Comparison of ENCODE assay signal across 19 cellular contexts in genomic region chr17:3818786-3819185, GRCh38. TPM values are rescaled to one million over a fixed set of nuclear protein-coding genes. Genes with fewer than 3 reads are reported as not detected.
DNase-seq lines count a peak whose midpoint lies in the region; ATAC-seq, FAIRE-seq and TF ChIP-seq lines count a peak whose summit lies in the region.
"Had no signal": no experiment of that assay in that cellular context is flagged by ENCODE, and none has a peak within 500 bp of the region (broad histone marks: within the 10 kb centered on the region; RNA-seq: fewer than 3 reads in every experiment).

No MANE protein-coding gene starts in this region.

- no peaks in the 10 kb centered on the region for H4K20me1 ChIP-seq in mammary epithelial cell (ENCODE audit: insufficient read depth, low read length)

- peaks cover 19% of the 10 kb centered on the region for H3K36me3 Mint-ChIP-seq in type B pancreatic cell

- no peak overlapping the region for H3K4me3 ChIP-seq in heart right ventricle
- H3K4me3 ChIP-seq in mammary epithelial cell (replicated peaks in 1 of 3; ENCODE audit: insufficient read depth in 1 of 3, low read depth in 2 of 3, low read length in 3 of 3) = no peak overlapping the region
- H3K4me3 ChIP-seq: prostate gland, thoracic aorta had no signal

- DNase-seq in heart right ventricle (no peak), Right ventricle myocardium superior (no peak), astrocyte of the hippocampus (ENCODE audit: low read depth, low spot score) (peak; percentile 65), type B pancreatic cell (ENCODE audit: extremely low spot score, unreplicated experiment) (no peak), mammary epithelial cell (no peak), LoVo (ENCODE audit: low spot score) (no peak), SIG-M5 treated with dmso at 0.1 percent for 504 hours (lab: John Stamatoyannopoulos, UW; ENCODE audit: unreplicated experiment) (no peak)
- DNase-seq: central memory CD4-positive, alpha-beta T cell; NCI-H2029 treated with DMSO at 0.1 percent for 48 hours; NCI-H748 treated with DMSO at 0.1 percent for 48 hours; T-helper 1 cell had no signal

- peak overlapping the region; percentile 64 for H3K27ac Mint-ChIP-seq in type B pancreatic cell
- H3K27ac Mint-ChIP-seq: activated naive CD8-positive, alpha-beta T cell had no signal

- H3K4me1 Mint-ChIP-seq in type B pancreatic cell (ENCODE audit: unreplicated experiment) = no peaks in the 10 kb centered on the region

- no peak overlapping the region for H3K4me2 ChIP-seq in mammary epithelial cell (ENCODE audit: insufficient read depth, low read depth, low read length)

- no peaks in the 10 kb centered on the region for H3K79me2 ChIP-seq in mammary epithelial cell (ENCODE audit: insufficient read depth, low read length)

- TF ChIP-seq CTCF in heart right ventricle (IDR thresholded peaks at IDR 0.05) (no peak), type B pancreatic cell (conservative IDR thresholded peaks at IDR 0.05) (no peak), mammary epithelial cell (conservative IDR thresholded peaks at IDR 0.05 in 1 of 2, IDR thresholded peaks at IDR 0.05 in 1 of 2; ENCODE audit: extremely low read depth in 1 of 2, insufficient read depth in 1 of 2, low read depth in 1 of 2, low read length in 2 of 2) (no peak)

- BruUV-seq in mammary epithelial cell (replicated peaks; lab: Mats Ljungman, UMichigan) = no TSS peak

- intact Hi-C loops in heart right ventricle (cut with DNase I) (no loop called here), Right ventricle myocardium superior (cut with DNase I) (loop anchor here (10.0 kb wide), 1 partner anchor 196 kb away; no protein-coding TSS in a partner anchor), mammary epithelial cell (cut with micrococcal nuclease) (no loop called here)

- FAIRE-seq in islet of Langerhans (lab: Jason Lieb, UNC) = peak; percentile 95
- FAIRE-seq: D721Med, keratinocyte had no signal

- ATAC-seq in heart right ventricle (peak in 6 of 8 donors; percentile 31 to 84 (median 67)), Right ventricle myocardium superior (ENCODE audit: poor library complexity) (no peak)
- ATAC-seq: activated CD4-positive, CD25-positive, alpha-beta regulatory T cell treated with anti-CD3 and anti-CD28 coated beads, Interleukin-2, amount 50 U/mL, for 24 hours; Panc1 had no signal

- H3K4me1 ChIP-seq in heart right ventricle (peaks cover 0 to 4% (median 0%) of the 10 kb centered on the region in 9 donors), mammary epithelial cell (ENCODE audit: insufficient read depth, low read length) (no peaks in the 10 kb centered on the region)
- H3K4me1 ChIP-seq: prostate gland had no signal

- dilution Hi-C loops in mammary epithelial cell (cut with HindIII; ENCODE audit: low sequenced_read_pairs) = no loop called here

- no peak overlapping the region for H3K9ac ChIP-seq in mammary epithelial cell (ENCODE audit: insufficient read depth, low read length)

- no peaks in the 10 kb centered on the region for H3K27me3 Mint-ChIP-seq in type B pancreatic cell
- H3K27me3 Mint-ChIP-seq: activated naive CD8-positive, alpha-beta T cell had no signal

- 72 to 80% methylated on average over 6 of the region's 6 CpGs for WGBS in heart right ventricle, 2 donors
- WGBS in mammary epithelial cell (ENCODE audit: low coverage, missing lambda C conversion rate) = 89% methylated on average over 6 of the region's 6 CpGs

- H3K36me3 ChIP-seq in heart right ventricle (peaks cover 0 to 100% (median 76%) of the 10 kb centered on the region in 9 donors), mammary epithelial cell (ENCODE audit: insufficient read depth, low read length) (peaks cover 35% of the 10 kb centered on the region)

- H3K9me3 ChIP-seq in heart right ventricle (no peaks in the 10 kb centered on the region), mammary epithelial cell (replicated peaks; ENCODE audit: insufficient read depth, low read length) (no peaks in the 10 kb centered on the region)
- H3K9me3 ChIP-seq: prostate gland, thoracic aorta had no signal

- H3K27ac ChIP-seq in heart right ventricle (peak overlapping the region in 3 of 10 donors; percentile 13 to 42 (median 28)), mammary epithelial cell (ENCODE audit: insufficient read depth, low read depth, low read length) (no peak overlapping the region)
- H3K27ac ChIP-seq: prostate gland, thoracic aorta had no signal

- in situ Hi-C loops in mammary epithelial cell (cut with MboI; ENCODE audit: low sequenced_read_pairs in 2 of 2) = no loop called here

- H3K9me3 Mint-ChIP-seq in type B pancreatic cell = no peaks in the 10 kb centered on the region

- H3K27me3 ChIP-seq in heart right ventricle (no peaks in the 10 kb centered on the region), mammary epithelial cell (ENCODE audit: insufficient read depth, low read length) (no peaks in the 10 kb centered on the region)

- H2AFZ ChIP-seq in mammary epithelial cell (ENCODE audit: low read depth, low read length) = no peak overlapping the region

- CTCF ChIA-PET in mammary epithelial cell (lab: Charles Lee; ENCODE audit: low non-redundant PET) = no interaction called here

- H3K4me3 Mint-ChIP-seq in type B pancreatic cell = no peak overlapping the region
- H3K4me3 Mint-ChIP-seq: activated naive CD8-positive, alpha-beta T cell had no signal

RNA-seq across cellular contexts. Expression of gene ITGAE, which starts 17.8 kb away (rescaled TPM):
- total RNA-seq in heart right ventricle (10 to 100 TPM; 14.0 to 20.0 (median 15.6) TPM), Right ventricle myocardium superior (14.8 TPM), type B pancreatic cell (ENCODE audit: low replicate concordance) (21.0 and 28.8 TPM in 2 replicates), mammary epithelial cell (10 to 100 TPM in 1 of 2 donors, 1 to 10 TPM in 1; 5.7 to 21.3 TPM)
- polyA plus RNA-seq in heart right ventricle (10 to 100 TPM; 24.3 to 35.4 TPM), mammary epithelial cell (51.9 TPM)
- 11.6 TPM for polyA minus RNA-seq in mammary epithelial cell

RNA-seq across cellular contexts. Expression of gene NCBP3, which starts 27.3 kb away (rescaled TPM):
- 10 to 100 TPM; 14.6 to 30.9 (median 23.1) TPM for total RNA-seq in heart right ventricle
- polyA plus RNA-seq in heart right ventricle = 10 to 100 TPM in 1 of 2 donors, 1 to 10 TPM in 1; 7.3 to 20.0 TPM
- total RNA-seq in Right ventricle myocardium superior = 13.8 TPM
- 54.9 and 58.2 TPM in 2 replicates for total RNA-seq in type B pancreatic cell (ENCODE audit: low replicate concordance)
- total RNA-seq in mammary epithelial cell = 10 to 100 TPM; 21.2 to 42.0 TPM
- polyA plus RNA-seq in mammary epithelial cell = 8.5 TPM
- polyA minus RNA-seq in mammary epithelial cell = 8.6 TPM
